1 cellular context compared by ENCODE assay signal in genomic region chr20:504632-505075, GRCh38.
TF ChIP-seq lines count a peak whose summit lies in the region.

No MANE protein-coding gene starts in this region.

TF ChIP-seq in HepG2, 621 proteins besides CTCF, POLR2A, EP300 and RAD21 (continued from another document and continues in another):
- TF ChIP-seq ZNF407 (CRISPR knock-in tag; IDR thresholded peaks at IDR 0.05; ENCODE audit: not compliant biosample characterization) (no peak), ATF1 (CRISPR knock-in tag; IDR thresholded peaks at IDR 0.05) (no peak), ZBTB3 (CRISPR knock-in tag; IDR thresholded peaks at IDR 0.05; ENCODE audit: borderline replicate concordance, low read depth) (no peak), ZNF567 (CRISPR knock-in tag; IDR thresholded peaks at IDR 0.05; ENCODE audit: borderline replicate concordance) (no peak), MTERF4 (CRISPR knock-in tag; IDR thresholded peaks at IDR 0.05) (no peak), SNAI1 (CRISPR knock-in tag; IDR thresholded peaks at IDR 0.05; ENCODE audit: borderline replicate concordance) (no peak), ZNF782 (CRISPR knock-in tag; IDR thresholded peaks at IDR 0.05; ENCODE audit: borderline replicate concordance) (no peak), ARNTL (CRISPR knock-in tag; IDR thresholded peaks at IDR 0.05) (no peak), ELF3 (CRISPR knock-in tag; IDR thresholded peaks at IDR 0.05) (peak; percentile 82), ZBTB20 (CRISPR knock-in tag; IDR thresholded peaks at IDR 0.05; ENCODE audit: borderline replicate concordance, low read depth) (no peak), MATR3 (CRISPR knock-in tag; IDR thresholded peaks at IDR 0.05) (no peak), ZNF496 (CRISPR knock-in tag; IDR thresholded peaks at IDR 0.05; ENCODE audit: insufficient replicate concordance) (no peak), ZNF607 (CRISPR knock-in tag; IDR thresholded peaks at IDR 0.05; ENCODE audit: borderline replicate concordance) (no peak), ZNF333 (CRISPR knock-in tag; IDR thresholded peaks at IDR 0.05; ENCODE audit: borderline replicate concordance) (no peak), ZNF878 (CRISPR knock-in tag; IDR thresholded peaks at IDR 0.05) (no peak), SMYD3 (CRISPR knock-in tag; IDR thresholded peaks at IDR 0.05) (no peak), ZNF746 (CRISPR knock-in tag; IDR thresholded peaks at IDR 0.05) (no peak), ZNF468 (CRISPR knock-in tag; IDR thresholded peaks at IDR 0.05) (no peak), FOXK2 (IDR thresholded peaks at IDR 0.05) (no peak), IKZF1 (IDR thresholded peaks at IDR 0.05) (no peak), SP5 (CRISPR knock-in tag; IDR thresholded peaks at IDR 0.05; ENCODE audit: borderline replicate concordance, low read depth) (no peak), CBFB (CRISPR knock-in tag; IDR thresholded peaks at IDR 0.05) (no peak), PHF21A (CRISPR knock-in tag; IDR thresholded peaks at IDR 0.05) (0 out of 2 replicates have a peak, but pooled peaks have one; percentile 20), ZNF619 (CRISPR knock-in tag; IDR thresholded peaks at IDR 0.05) (no peak), CBX1 (IDR thresholded peaks at IDR 0.05; ENCODE audit: low read depth) (no peak), HMG20B (CRISPR knock-in tag; conservative IDR thresholded peaks at IDR 0.05) (no peak), TCF7L2 (IDR thresholded peaks at IDR 0.05; ENCODE audit: low read depth, low read length) (no peak)
- TF ChIP-seq, protein P1, sequence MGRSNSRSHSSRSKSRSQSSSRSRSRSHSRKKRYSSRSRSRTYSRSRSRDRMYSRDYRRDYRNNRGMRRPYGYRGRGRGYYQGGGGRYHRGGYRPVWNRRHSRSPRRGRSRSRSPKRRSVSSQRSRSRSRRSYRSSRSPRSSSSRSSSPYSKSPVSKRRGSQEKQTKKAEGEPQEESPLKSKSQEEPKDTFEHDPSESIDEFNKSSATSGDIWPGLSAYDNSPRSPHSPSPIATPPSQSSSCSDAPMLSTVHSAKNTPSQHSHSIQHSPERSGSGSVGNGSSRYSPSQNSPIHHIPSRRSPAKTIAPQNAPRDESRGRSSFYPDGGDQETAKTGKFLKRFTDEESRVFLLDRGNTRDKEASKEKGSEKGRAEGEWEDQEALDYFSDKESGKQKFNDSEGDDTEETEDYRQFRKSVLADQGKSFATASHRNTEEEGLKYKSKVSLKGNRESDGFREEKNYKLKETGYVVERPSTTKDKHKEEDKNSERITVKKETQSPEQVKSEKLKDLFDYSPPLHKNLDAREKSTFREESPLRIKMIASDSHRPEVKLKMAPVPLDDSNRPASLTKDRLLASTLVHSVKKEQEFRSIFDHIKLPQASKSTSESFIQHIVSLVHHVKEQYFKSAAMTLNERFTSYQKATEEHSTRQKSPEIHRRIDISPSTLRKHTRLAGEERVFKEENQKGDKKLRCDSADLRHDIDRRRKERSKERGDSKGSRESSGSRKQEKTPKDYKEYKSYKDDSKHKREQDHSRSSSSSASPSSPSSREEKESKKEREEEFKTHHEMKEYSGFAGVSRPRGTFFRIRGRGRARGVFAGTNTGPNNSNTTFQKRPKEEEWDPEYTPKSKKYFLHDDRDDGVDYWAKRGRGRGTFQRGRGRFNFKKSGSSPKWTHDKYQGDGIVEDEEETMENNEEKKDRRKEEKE (IDR thresholded peaks at IDR 0.05) = no peak
- TF ChIP-seq, protein P2, sequence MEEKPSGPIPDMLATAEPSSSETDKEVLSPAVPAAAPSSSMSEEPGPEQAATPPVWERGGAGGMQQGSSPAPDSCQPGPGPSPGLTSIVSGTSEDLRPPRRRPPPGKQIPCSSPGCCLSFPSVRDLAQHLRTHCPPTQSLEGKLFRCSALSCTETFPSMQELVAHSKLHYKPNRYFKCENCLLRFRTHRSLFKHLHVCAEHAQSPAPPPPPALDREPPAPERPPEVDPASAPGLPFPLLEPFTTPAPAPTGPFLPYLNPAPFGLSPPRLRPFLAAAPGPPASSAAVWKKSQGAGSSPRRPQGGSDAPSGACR (CRISPR knock-in tag; IDR thresholded peaks at IDR 0.05) = no peak
- TF ChIP-seq, protein P3, sequence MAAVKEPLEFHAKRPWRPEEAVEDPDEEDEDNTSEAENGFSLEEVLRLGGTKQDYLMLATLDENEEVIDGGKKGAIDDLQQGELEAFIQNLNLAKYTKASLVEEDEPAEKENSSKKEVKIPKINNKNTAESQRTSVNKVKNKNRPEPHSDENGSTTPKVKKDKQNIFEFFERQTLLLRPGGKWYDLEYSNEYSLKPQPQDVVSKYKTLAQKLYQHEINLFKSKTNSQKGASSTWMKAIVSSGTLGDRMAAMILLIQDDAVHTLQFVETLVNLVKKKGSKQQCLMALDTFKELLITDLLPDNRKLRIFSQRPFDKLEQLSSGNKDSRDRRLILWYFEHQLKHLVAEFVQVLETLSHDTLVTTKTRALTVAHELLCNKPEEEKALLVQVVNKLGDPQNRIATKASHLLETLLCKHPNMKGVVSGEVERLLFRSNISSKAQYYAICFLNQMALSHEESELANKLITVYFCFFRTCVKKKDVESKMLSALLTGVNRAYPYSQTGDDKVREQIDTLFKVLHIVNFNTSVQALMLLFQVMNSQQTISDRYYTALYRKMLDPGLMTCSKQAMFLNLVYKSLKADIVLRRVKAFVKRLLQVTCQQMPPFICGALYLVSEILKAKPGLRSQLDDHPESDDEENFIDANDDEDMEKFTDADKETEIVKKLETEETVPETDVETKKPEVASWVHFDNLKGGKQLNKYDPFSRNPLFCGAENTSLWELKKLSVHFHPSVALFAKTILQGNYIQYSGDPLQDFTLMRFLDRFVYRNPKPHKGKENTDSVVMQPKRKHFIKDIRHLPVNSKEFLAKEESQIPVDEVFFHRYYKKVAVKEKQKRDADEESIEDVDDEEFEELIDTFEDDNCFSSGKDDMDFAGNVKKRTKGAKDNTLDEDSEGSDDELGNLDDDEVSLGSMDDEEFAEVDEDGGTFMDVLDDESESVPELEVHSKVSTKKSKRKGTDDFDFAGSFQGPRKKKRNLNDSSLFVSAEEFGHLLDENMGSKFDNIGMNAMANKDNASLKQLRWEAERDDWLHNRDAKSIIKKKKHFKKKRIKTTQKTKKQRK (IDR thresholded peaks at IDR 0.05; ENCODE audit: low read length) = no peak
- TF ChIP-seq, protein P4, sequence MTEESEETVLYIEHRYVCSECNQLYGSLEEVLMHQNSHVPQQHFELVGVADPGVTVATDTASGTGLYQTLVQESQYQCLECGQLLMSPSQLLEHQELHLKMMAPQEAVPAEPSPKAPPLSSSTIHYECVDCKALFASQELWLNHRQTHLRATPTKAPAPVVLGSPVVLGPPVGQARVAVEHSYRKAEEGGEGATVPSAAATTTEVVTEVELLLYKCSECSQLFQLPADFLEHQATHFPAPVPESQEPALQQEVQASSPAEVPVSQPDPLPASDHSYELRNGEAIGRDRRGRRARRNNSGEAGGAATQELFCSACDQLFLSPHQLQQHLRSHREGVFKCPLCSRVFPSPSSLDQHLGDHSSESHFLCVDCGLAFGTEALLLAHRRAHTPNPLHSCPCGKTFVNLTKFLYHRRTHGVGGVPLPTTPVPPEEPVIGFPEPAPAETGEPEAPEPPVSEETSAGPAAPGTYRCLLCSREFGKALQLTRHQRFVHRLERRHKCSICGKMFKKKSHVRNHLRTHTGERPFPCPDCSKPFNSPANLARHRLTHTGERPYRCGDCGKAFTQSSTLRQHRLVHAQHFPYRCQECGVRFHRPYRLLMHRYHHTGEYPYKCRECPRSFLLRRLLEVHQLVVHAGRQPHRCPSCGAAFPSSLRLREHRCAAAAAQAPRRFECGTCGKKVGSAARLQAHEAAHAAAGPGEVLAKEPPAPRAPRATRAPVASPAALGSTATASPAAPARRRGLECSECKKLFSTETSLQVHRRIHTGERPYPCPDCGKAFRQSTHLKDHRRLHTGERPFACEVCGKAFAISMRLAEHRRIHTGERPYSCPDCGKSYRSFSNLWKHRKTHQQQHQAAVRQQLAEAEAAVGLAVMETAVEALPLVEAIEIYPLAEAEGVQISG (CRISPR knock-in tag; IDR thresholded peaks at IDR 0.05) = no peak
- TF ChIP-seq, protein P5, sequence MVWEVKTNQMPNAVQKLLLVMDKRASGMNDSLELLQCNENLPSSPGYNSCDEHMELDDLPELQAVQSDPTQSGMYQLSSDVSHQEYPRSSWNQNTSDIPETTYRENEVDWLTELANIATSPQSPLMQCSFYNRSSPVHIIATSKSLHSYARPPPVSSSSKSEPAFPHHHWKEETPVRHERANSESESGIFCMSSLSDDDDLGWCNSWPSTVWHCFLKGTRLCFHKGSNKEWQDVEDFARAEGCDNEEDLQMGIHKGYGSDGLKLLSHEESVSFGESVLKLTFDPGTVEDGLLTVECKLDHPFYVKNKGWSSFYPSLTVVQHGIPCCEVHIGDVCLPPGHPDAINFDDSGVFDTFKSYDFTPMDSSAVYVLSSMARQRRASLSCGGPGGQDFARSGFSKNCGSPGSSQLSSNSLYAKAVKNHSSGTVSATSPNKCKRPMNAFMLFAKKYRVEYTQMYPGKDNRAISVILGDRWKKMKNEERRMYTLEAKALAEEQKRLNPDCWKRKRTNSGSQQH (CRISPR knock-in tag; IDR thresholded peaks at IDR 0.05; ENCODE audit: low read depth) = no peak
